22 cellular contexts compared by ENCODE assay signal in genomic region chr10:104906112-104906511, GRCh38.
"Had no signal": no experiment of that assay in that cellular context is flagged by ENCODE, and none has a peak within 500 bp of the region (broad histone marks: within the 10 kb centered on the region; RNA-seq: fewer than 3 reads in every experiment).

No MANE protein-coding gene starts in this region.

- H3K4me1 Mint-ChIP-seq: activated naive CD8-positive, alpha-beta T cell treated with anti-CD3 and anti-CD28 coated beads for 36 hours; central memory CD8-positive, alpha-beta T cell had no signal

- ATAC-seq: effector memory CD8-positive, alpha-beta T cell; gastroesophageal sphincter; left ventricle myocardium superior; pancreas; right cardiac atrium; stimulated activated naive CD8-positive, alpha-beta T cell treated with anti-CD3 and anti-CD28 coated beads, Interleukin-15, Interleukin-2, amounts not matched to agents 100 U/mL and 50 U/mL, for 24 hours; upper lobe of right lung had no signal

- DNase-seq: activated CD4-positive, alpha-beta T cell treated with anti-CD3 and anti-CD28 coated beads, Interleukin-2, amount 50 U/mL, for 4 hours; activated CD8-positive, alpha-beta memory T cell treated with anti-CD3 and anti-CD28 coated beads for 24 hours; activated CD8-positive, alpha-beta memory T cell treated with anti-CD3 and anti-CD28 coated beads, Interleukin-2, amount 50 U/mL, for 4 hours; activated naive CD4-positive, alpha-beta T cell; activated naive CD8-positive, alpha-beta T cell treated with anti-CD3 and anti-CD28 coated beads for 36 hours; activated T-cell treated with anti-CD3 and anti-CD28 coated beads, Interleukin-2, amount 50 U/mL, for 24 hours; colonic mucosa; dorsolateral prefrontal cortex; effector memory CD8-positive, alpha-beta T cell; left ventricle myocardium superior; pancreas; right cardiac atrium; stimulated activated CD4-positive, alpha-beta T cell treated with anti-CD3 and anti-CD28 coated beads, Interleukin-12 subunit alpha, Interleukin-12 subunit beta, amount 100 ng/mL, for 4 hours; stimulated activated CD4-positive, alpha-beta T cell treated with anti-CD3 and anti-CD28 coated beads, Interleukin-4, amount 100 ng/mL, for 4 hours; stimulated activated naive CD8-positive, alpha-beta T cell treated with anti-CD3 and anti-CD28 coated beads, Interleukin-15, Interleukin-2, amounts not matched to agents 100 U/mL and 50 U/mL, for 24 hours; T-helper 2 cell; upper lobe of right lung had no signal

- H3K27ac ChIP-seq: colonic mucosa, dorsolateral prefrontal cortex, gastroesophageal sphincter, pancreas, upper lobe of right lung, VCaP had no signal

- H3K27ac Mint-ChIP-seq: activated naive CD8-positive, alpha-beta T cell treated with anti-CD3 and anti-CD28 coated beads for 36 hours; activated T-cell treated with anti-CD3 and anti-CD28 coated beads, Interleukin-2, amount 50 U/mL, for 24 hours; activated T-helper 2 cell treated with anti-CD3 and anti-CD28 coated beads, Interferon-gamma antibody, Interleukin-2, Interleukin-4, amounts not matched to agents 10 μg/mL and 5 μg/mL and 100 μg/mL, durations not matched to agents 14 hours and 24 hours and 36 hours; effector memory CD8-positive, alpha-beta T cell; nephron had no signal

- H3K4me3 Mint-ChIP-seq: activated naive CD8-positive, alpha-beta T cell treated with anti-CD3 and anti-CD28 coated beads for 36 hours; activated T-cell treated with anti-CD3 and anti-CD28 coated beads, Interleukin-2, amount 50 U/mL, for 24 hours; central memory CD8-positive, alpha-beta T cell; effector memory CD8-positive, alpha-beta T cell; nephron had no signal

- H3K9me3 Mint-ChIP-seq: activated naive CD8-positive, alpha-beta T cell treated with anti-CD3 and anti-CD28 coated beads for 36 hours; activated T-cell treated with anti-CD3 and anti-CD28 coated beads, Interleukin-2, amount 50 U/mL, for 24 hours; activated T-helper 2 cell treated with anti-CD3 and anti-CD28 coated beads, Interferon-gamma antibody, Interleukin-2, Interleukin-4, amounts not matched to agents 10 μg/mL and 5 μg/mL and 100 μg/mL, durations not matched to agents 14 hours and 24 hours and 36 hours; central memory CD8-positive, alpha-beta T cell; nephron had no signal

- H3K36me3 Mint-ChIP-seq: activated naive CD8-positive, alpha-beta T cell treated with anti-CD3 and anti-CD28 coated beads for 36 hours had no signal

- H3K4me1 ChIP-seq: colonic mucosa, gastroesophageal sphincter, pancreas, upper lobe of right lung had no signal

- H3K36me3 ChIP-seq: colonic mucosa, gastroesophageal sphincter, pancreas, upper lobe of right lung had no signal

- H3K27me3 Mint-ChIP-seq: activated naive CD8-positive, alpha-beta T cell treated with anti-CD3 and anti-CD28 coated beads for 36 hours; activated T-cell treated with anti-CD3 and anti-CD28 coated beads, Interleukin-2, amount 50 U/mL, for 24 hours had no signal

- H3K27me3 ChIP-seq: colonic mucosa, dorsolateral prefrontal cortex, gastroesophageal sphincter, upper lobe of right lung had no signal

- H3K9me3 ChIP-seq: colonic mucosa, gastroesophageal sphincter, pancreas, upper lobe of right lung had no signal

- H3K4me3 ChIP-seq: colonic mucosa, dorsolateral prefrontal cortex, gastroesophageal sphincter, pancreas, upper lobe of right lung had no signal
